In genomic region chr10:34719336-34719735, GRCh38 we compare ENCODE assay signal across 16 cellular contexts.
"Had no signal": no experiment of that assay in that cellular context is flagged by ENCODE, and none has a peak within 500 bp of the region (broad histone marks: within the 10 kb centered on the region; RNA-seq: fewer than 3 reads in every experiment).

No MANE protein-coding gene starts in this region.

- H3K9me3 Mint-ChIP-seq: activated CD4-positive, alpha-beta T cell treated with anti-CD3 and anti-CD28 coated beads, Interleukin-2, amount 10 ng/mL, durations not matched to agents 7 days and 5 days; neural crest cell; stimulated activated memory B cell treated with anti-CD40 and anti-IgM and Interleukin-4, amounts not matched to agents 10 μg/mL and 1 μg/mL and 100 μg/mL, for 72 hours had no signal

- H3K4me1 Mint-ChIP-seq: stimulated activated memory B cell treated with anti-CD40 and anti-IgM and Interleukin-4, amounts not matched to agents 10 μg/mL and 1 μg/mL and 100 μg/mL, for 72 hours had no signal

- H3K4me3 Mint-ChIP-seq: activated CD4-positive, alpha-beta T cell treated with anti-CD3 and anti-CD28 coated beads, Interleukin-2, amount 10 ng/mL, durations not matched to agents 7 days and 5 days; neural crest cell; stimulated activated memory B cell treated with anti-CD40 and anti-IgM and Interleukin-4, amounts not matched to agents 10 μg/mL and 1 μg/mL and 100 μg/mL, for 72 hours had no signal

- H3K36me3 ChIP-seq: brain microvascular endothelial cell, gastrocnemius medialis, heart left ventricle, lower lobe of right lung, thyroid gland, uterus had no signal

- H3K4me3 ChIP-seq: gastrocnemius medialis, heart left ventricle, lower lobe of right lung, thyroid gland, uterus had no signal

- ATAC-seq: gastrocnemius medialis; heart left ventricle; left cardiac atrium; lower lobe of right lung; stimulated activated memory B cell treated with anti-CD40 and anti-IgM and Interleukin-4, amounts not matched to agents 10 μg/mL and 1 μg/mL and 100 μg/mL, for 72 hours had no signal

- H3K27ac ChIP-seq: brain microvascular endothelial cell, gastrocnemius medialis, heart left ventricle, lower lobe of right lung, thyroid gland, uterus had no signal

- H3K36me3 Mint-ChIP-seq: stimulated activated memory B cell treated with anti-CD40 and anti-IgM and Interleukin-4, amounts not matched to agents 10 μg/mL and 1 μg/mL and 100 μg/mL, for 72 hours had no signal

- H3K9me3 ChIP-seq: gastrocnemius medialis, heart left ventricle, lower lobe of right lung, thyroid gland, uterus had no signal

- H3K27ac Mint-ChIP-seq: activated CD4-positive, alpha-beta T cell treated with anti-CD3 and anti-CD28 coated beads, Interleukin-2, amount 10 ng/mL, durations not matched to agents 7 days and 5 days; stimulated activated memory B cell treated with anti-CD40 and anti-IgM and Interleukin-4, amounts not matched to agents 10 μg/mL and 1 μg/mL and 100 μg/mL, for 72 hours had no signal

- H3K27me3 ChIP-seq: brain microvascular endothelial cell, gastrocnemius medialis, thyroid gland, uterus had no signal

- H3K27me3 Mint-ChIP-seq: stimulated activated memory B cell treated with anti-CD40 and anti-IgM and Interleukin-4, amounts not matched to agents 10 μg/mL and 1 μg/mL and 100 μg/mL, for 72 hours had no signal

- DNase-seq: activated CD4-positive, alpha-beta T cell treated with anti-CD3 and anti-CD28 coated beads, Interleukin-2, amount 10 ng/mL, durations not matched to agents 7 days and 5 days; activated CD4-positive, CD25-positive, alpha-beta regulatory T cell; activated gamma-delta T cell treated with Interleukin-2 at 50 U/mL for 16 hours; anterior cingulate cortex; brain microvascular endothelial cell; cerebellar nuclear complex; effector CD8-positive, alpha-beta T cell; gastrocnemius medialis; heart left ventricle; left cardiac atrium; lower lobe of right lung; stimulated activated CD4-positive, alpha-beta T cell treated with anti-CD3 and anti-CD28 coated beads, Interleukin-2, amount 100 ng/mL, for 48 hours; thyroid gland; uterus had no signal
